ENCODE assay signal across 11 cellular contexts in the genomic region with DNA sequence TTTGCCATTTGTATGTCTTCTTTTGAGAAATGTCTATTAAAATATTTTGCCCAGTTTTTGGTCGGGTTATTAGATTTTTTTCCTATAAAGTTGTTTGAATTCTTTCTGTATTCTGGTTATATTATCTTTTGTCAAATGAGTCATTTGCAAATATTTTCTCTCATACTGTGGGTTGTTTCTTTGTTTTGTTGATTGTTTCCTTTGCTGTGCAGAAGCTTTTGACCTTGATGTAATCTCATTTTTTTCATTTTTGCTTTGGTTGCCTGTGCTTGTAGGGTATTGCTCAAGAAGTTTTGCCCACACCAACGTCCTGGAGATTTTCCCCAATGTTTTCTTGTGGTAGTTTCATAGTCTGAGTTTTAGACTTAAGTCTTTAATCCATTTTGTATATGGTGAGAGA.
"Had no signal": no experiment of that assay in that cellular context is flagged by ENCODE, and none has a peak within 500 bp of the region (broad histone marks: within the 10 kb centered on the region; RNA-seq: fewer than 3 reads in every experiment).

No MANE protein-coding gene starts in this region.

- H3K4me1 ChIP-seq: HAP-1 had no signal

- H3K4me3 ChIP-seq: GM23248, GM23338, HAP-1 had no signal

- H3K4me2 ChIP-seq: GM23338 had no signal

- H3K27ac Mint-ChIP-seq: GM23338, H9, HFFc6 had no signal

- H2AFZ ChIP-seq: GM23248, GM23338 had no signal

- H3K36me3 ChIP-seq: HAP-1 had no signal

- H3K9ac ChIP-seq: GM23248 had no signal

- DNase-seq: GM23248, GOT3, H7, H9, HCEC 1CT, HFFc6 had no signal

- H3K9me3 ChIP-seq: HAP-1 had no signal

- FAIRE-seq: H1, H54 had no signal

- H3K4me3 Mint-ChIP-seq: GM23338, H9, HFFc6 had no signal

- ATAC-seq: GM23338, HCT116 had no signal

- H3K27ac ChIP-seq: GM23248 had no signal
